ENCODE assay signal across 14 cellular contexts in the genomic region with DNA sequence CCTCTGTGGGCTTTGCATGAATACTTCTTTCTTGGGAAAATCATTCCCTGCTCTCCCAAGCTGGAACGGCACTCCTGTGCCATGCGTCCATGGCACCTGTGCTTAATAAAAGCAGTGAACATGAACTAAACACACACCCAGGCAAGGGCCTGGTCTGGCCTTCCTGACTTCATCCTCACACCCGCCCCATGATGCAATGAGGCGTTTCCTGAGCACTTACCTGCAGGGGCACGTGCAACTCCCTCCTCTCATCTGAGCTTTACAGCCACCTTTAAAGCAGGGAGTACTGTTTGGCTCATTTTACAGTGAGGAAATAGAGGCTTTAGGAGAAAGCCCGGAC.
DNase-seq lines count a peak whose midpoint lies in the region; ATAC-seq and TF ChIP-seq lines count a peak whose summit lies in the region.
"Had no signal": no experiment of that assay in that cellular context is flagged by ENCODE, and none has a peak within 500 bp of the region (broad histone marks: within the 10 kb centered on the region; RNA-seq: fewer than 3 reads in every experiment).

No MANE protein-coding gene starts in this region.

- H3K27ac ChIP-seq in left lung = no peak overlapping the region
- H3K27ac ChIP-seq: cardiac muscle cell, pancreas had no signal

- ATAC-seq in stimulated activated naive CD8-positive, alpha-beta T cell treated with anti-CD3 and anti-CD28 coated beads, Interleukin-15, Interleukin-2, amounts not matched to agents 100 U/mL and 50 U/mL, for 24 hours = no peak
- ATAC-seq in activated CD8-positive, alpha-beta T cell treated with anti-CD3 and anti-CD28 coated beads for 36 hours = no peak
- ATAC-seq in left lung (peak; percentile 28), GM18870 (IDR thresholded peaks at IDR 0.05; ENCODE audit: unreplicated experiment) (no peak), HG03135 (IDR thresholded peaks at IDR 0.05; ENCODE audit: unreplicated experiment) (no peak), GM21786 (IDR thresholded peaks at IDR 0.05; ENCODE audit: unreplicated experiment) (no peak)
- ATAC-seq: pancreas had no signal

- no peaks in the 10 kb centered on the region for H3K36me3 Mint-ChIP-seq in stimulated activated naive CD8-positive, alpha-beta T cell treated with anti-CD3 and anti-CD28 coated beads, Interleukin-15, Interleukin-2, amounts not matched to agents 100 ng/mL and 50 ng/mL, for 24 hours (ENCODE audit: low read depth)
- H3K36me3 Mint-ChIP-seq in activated CD8-positive, alpha-beta T cell treated with anti-CD3 and anti-CD28 coated beads for 36 hours (ENCODE audit: low read depth) = peaks cover 2% of the 10 kb centered on the region

- H3K4me3 Mint-ChIP-seq in stimulated activated naive CD8-positive, alpha-beta T cell treated with anti-CD3 and anti-CD28 coated beads, Interleukin-15, Interleukin-2, amounts not matched to agents 100 ng/mL and 50 ng/mL, for 24 hours = no peak overlapping the region
- H3K4me3 Mint-ChIP-seq in activated CD8-positive, alpha-beta T cell treated with anti-CD3 and anti-CD28 coated beads for 36 hours = no peak overlapping the region
- H3K4me3 Mint-ChIP-seq: CD14-positive monocyte had no signal

- peak overlapping the region; percentile 3 for H3K27ac Mint-ChIP-seq in stimulated activated naive CD8-positive, alpha-beta T cell treated with anti-CD3 and anti-CD28 coated beads, Interleukin-15, Interleukin-2, amounts not matched to agents 100 ng/mL and 50 ng/mL, for 24 hours
- peak overlapping the region; percentile 4 for H3K27ac Mint-ChIP-seq in activated CD8-positive, alpha-beta T cell treated with anti-CD3 and anti-CD28 coated beads for 36 hours

- CTCF ChIA-PET in activated CD8-positive, alpha-beta T cell treated with anti-CD3 and anti-CD28 coated beads for 36 hours (lab: Charles Lee) = no interaction called here

- POLR2A ChIA-PET in activated CD8-positive, alpha-beta T cell treated with anti-CD3 and anti-CD28 coated beads for 36 hours (lab: Charles Lee) = interaction anchor here (0.6 to 0.7 kb wide), 2 partner anchors 11 to 170 kb away, joined by 3 read pairs; no protein-coding TSS in a partner anchor

- no peaks in the 10 kb centered on the region for H3K36me3 ChIP-seq in left lung
- H3K36me3 ChIP-seq: cardiac muscle cell, pancreas, thoracic aorta had no signal

- no peak for TF ChIP-seq CTCF in activated CD8-positive, alpha-beta T cell treated with anti-CD3 and anti-CD28 coated beads for 36 hours (IDR thresholded peaks at IDR 0.05)
- no peak for TF ChIP-seq CTCF in left lung (IDR thresholded peaks at IDR 0.05)

- no peaks in the 10 kb centered on the region for H3K9me3 ChIP-seq in left lung
- H3K9me3 ChIP-seq: pancreas, thoracic aorta had no signal

- intact Hi-C loops in activated CD8-positive, alpha-beta T cell treated with anti-CD3 and anti-CD28 coated beads for 36 hours (cut with micrococcal nuclease) = no loop called here
- intact Hi-C loops in left lung (cut with DNase I) = no loop called here

- no peaks in the 10 kb centered on the region for H3K27me3 Mint-ChIP-seq in stimulated activated naive CD8-positive, alpha-beta T cell treated with anti-CD3 and anti-CD28 coated beads, Interleukin-15, Interleukin-2, amounts not matched to agents 100 ng/mL and 50 ng/mL, for 24 hours
- no peaks in the 10 kb centered on the region for H3K27me3 Mint-ChIP-seq in activated CD8-positive, alpha-beta T cell treated with anti-CD3 and anti-CD28 coated beads for 36 hours

- peaks cover 22 to 64% of the 10 kb centered on the region in 2 donors for H3K4me1 ChIP-seq in left lung
- H3K4me1 ChIP-seq: pancreas had no signal

- DNase-seq in stimulated activated naive CD8-positive, alpha-beta T cell treated with anti-CD3 and anti-CD28 coated beads, Interleukin-15, Interleukin-2, amounts not matched to agents 100 U/mL and 50 U/mL, for 24 hours = no peak
- DNase-seq in activated CD8-positive, alpha-beta T cell treated with anti-CD3 and anti-CD28 coated beads for 36 hours = no peak
- DNase-seq in left lung = no peak
- no peak for DNase-seq in NCI-H2081 treated with DMSO at 0.1 percent for 48 hours (lab: John Stamatoyannopoulos, UW)
- DNase-seq: MM.1S; pancreas; stimulated activated CD4-positive, alpha-beta T cell treated with anti-CD3 and anti-CD28 coated beads, Interleukin-4, amount 100 ng/mL, for 4 hours had no signal

- H3K4me1 Mint-ChIP-seq in stimulated activated naive CD8-positive, alpha-beta T cell treated with anti-CD3 and anti-CD28 coated beads, Interleukin-15, Interleukin-2, amounts not matched to agents 100 ng/mL and 50 ng/mL, for 24 hours (ENCODE audit: low read depth) = peaks cover 74% of the 10 kb centered on the region
- H3K4me1 Mint-ChIP-seq in activated CD8-positive, alpha-beta T cell treated with anti-CD3 and anti-CD28 coated beads for 36 hours (ENCODE audit: low read depth) = peaks cover 68% of the 10 kb centered on the region

- H3K9me3 Mint-ChIP-seq in stimulated activated naive CD8-positive, alpha-beta T cell treated with anti-CD3 and anti-CD28 coated beads, Interleukin-15, Interleukin-2, amounts not matched to agents 100 ng/mL and 50 ng/mL, for 24 hours = no peaks in the 10 kb centered on the region
- no peaks in the 10 kb centered on the region for H3K9me3 Mint-ChIP-seq in activated CD8-positive, alpha-beta T cell treated with anti-CD3 and anti-CD28 coated beads for 36 hours
- H3K9me3 Mint-ChIP-seq: CD14-positive monocyte had no signal

- H3K4me3 ChIP-seq in left lung = no peak overlapping the region
- H3K4me3 ChIP-seq: cardiac muscle cell, pancreas, thoracic aorta had no signal

- no peaks in the 10 kb centered on the region for H3K27me3 ChIP-seq in left lung
- H3K27me3 ChIP-seq: cardiac muscle cell, pancreas had no signal
